In genomic region chr9:79447760-79448159, GRCh38 we compare ENCODE assay signal across 14 cellular contexts.
"Had no signal": no experiment of that assay in that cellular context is flagged by ENCODE, and none has a peak within 500 bp of the region (broad histone marks: within the 10 kb centered on the region; RNA-seq: fewer than 3 reads in every experiment).

No MANE protein-coding gene starts in this region.

- H3K36me3 ChIP-seq: colonic mucosa, pancreas, tibial artery, vagina had no signal

- H3K27me3 Mint-ChIP-seq: activated B cell treated with CpG ODN at 0.5 μM for 24 hours; activated naive CD4-positive, alpha-beta T cell treated with anti-CD3 and anti-CD28 coated beads, Interleukin-2, amount 10 ng/mL, durations not matched to agents 7 days and 5 days; activated T-helper 17 cell treated with anti-CD3 and anti-CD28 coated beads, Interleukin-2, amount 50 U/mL, for 72 hours had no signal

- H3K9me3 ChIP-seq: colonic mucosa, pancreas, tibial artery, vagina had no signal

- H3K4me3 Mint-ChIP-seq: activated B cell treated with CpG ODN at 0.5 μM for 24 hours; activated CD4-positive, alpha-beta T cell treated with anti-CD3 and anti-CD28 coated beads, Interleukin-2, amount 10 ng/mL, durations not matched to agents 24 days and 14 days; activated naive CD4-positive, alpha-beta T cell treated with anti-CD3 and anti-CD28 coated beads, Interleukin-2, amount 10 ng/mL, durations not matched to agents 7 days and 5 days; activated T-helper 17 cell treated with anti-CD3 and anti-CD28 coated beads, Interleukin-2, amount 50 U/mL, for 72 hours; natural killer cell treated with Interleukin-12 subunit alpha and Interleukin-12 subunit beta and Interleukin-15 and Interleukin-18, amount 100 ng/mL, for 72 hours; T-helper 1 cell treated with Interleukin-12 subunit alpha and Interleukin-12 subunit beta and Interleukin-4 antibody, amounts not matched to agents 30 μg/mL and 1 μg/mL, for 36 hours had no signal

- ATAC-seq: activated T-helper 17 cell treated with anti-CD3 and anti-CD28 coated beads, Interleukin-2, amount 50 U/mL, for 72 hours; natural killer cell treated with Interleukin-12 subunit alpha and Interleukin-12 subunit beta and Interleukin-15 and Interleukin-18, amount 100 ng/mL, for 72 hours; pancreas had no signal

- H3K36me3 Mint-ChIP-seq: activated naive CD4-positive, alpha-beta T cell treated with anti-CD3 and anti-CD28 coated beads, Interleukin-2, amount 10 ng/mL, durations not matched to agents 7 days and 5 days had no signal

- H3K27ac Mint-ChIP-seq: activated B cell treated with CpG ODN at 0.5 μM for 24 hours; activated CD4-positive, alpha-beta T cell treated with anti-CD3 and anti-CD28 coated beads, Interleukin-2, amount 10 ng/mL, durations not matched to agents 24 days and 14 days; activated naive CD4-positive, alpha-beta T cell treated with anti-CD3 and anti-CD28 coated beads, Interleukin-2, amount 10 ng/mL, durations not matched to agents 7 days and 5 days; activated T-helper 17 cell treated with anti-CD3 and anti-CD28 coated beads, Interleukin-2, amount 50 U/mL, for 72 hours; natural killer cell treated with Interleukin-12 subunit alpha and Interleukin-12 subunit beta and Interleukin-15 and Interleukin-18, amount 100 ng/mL, for 72 hours; T-helper 1 cell treated with Interleukin-12 subunit alpha and Interleukin-12 subunit beta and Interleukin-4 antibody, amounts not matched to agents 30 μg/mL and 1 μg/mL, for 36 hours had no signal

- H3K27ac ChIP-seq: colonic mucosa, pancreas, skin epidermis, tibial artery, vagina had no signal

- DNase-seq: activated B cell treated with CpG ODN at 0.5 μM for 24 hours; activated CD4-positive, alpha-beta T cell treated with anti-CD3 and anti-CD28 coated beads, Interleukin-2, amount 10 ng/mL, durations not matched to agents 24 days and 14 days; activated naive CD4-positive, alpha-beta T cell treated with anti-CD3 and anti-CD28 coated beads, Interleukin-2, amount 10 ng/mL, durations not matched to agents 7 days and 5 days; activated T-cell treated with anti-CD3 and anti-CD28 coated beads for 4 hours; colonic mucosa; effector memory CD4-positive, alpha-beta T cell; hippocampal formation; pancreas; tibial artery had no signal

- H3K4me3 ChIP-seq: colonic mucosa, pancreas, skin epidermis, tibial artery, vagina had no signal

- H3K4me1 ChIP-seq: colonic mucosa, pancreas, tibial artery, vagina had no signal

- H3K4me1 Mint-ChIP-seq: activated B cell treated with CpG ODN at 0.5 μM for 24 hours; activated CD4-positive, alpha-beta T cell treated with anti-CD3 and anti-CD28 coated beads, Interleukin-2, amount 10 ng/mL, durations not matched to agents 24 days and 14 days; activated naive CD4-positive, alpha-beta T cell treated with anti-CD3 and anti-CD28 coated beads, Interleukin-2, amount 10 ng/mL, durations not matched to agents 7 days and 5 days; activated T-helper 17 cell treated with anti-CD3 and anti-CD28 coated beads, Interleukin-2, amount 50 U/mL, for 72 hours had no signal

- H3K27me3 ChIP-seq: colonic mucosa, pancreas, tibial artery, vagina had no signal
